ENCODE assay signal across 15 cellular contexts in the genomic region with DNA sequence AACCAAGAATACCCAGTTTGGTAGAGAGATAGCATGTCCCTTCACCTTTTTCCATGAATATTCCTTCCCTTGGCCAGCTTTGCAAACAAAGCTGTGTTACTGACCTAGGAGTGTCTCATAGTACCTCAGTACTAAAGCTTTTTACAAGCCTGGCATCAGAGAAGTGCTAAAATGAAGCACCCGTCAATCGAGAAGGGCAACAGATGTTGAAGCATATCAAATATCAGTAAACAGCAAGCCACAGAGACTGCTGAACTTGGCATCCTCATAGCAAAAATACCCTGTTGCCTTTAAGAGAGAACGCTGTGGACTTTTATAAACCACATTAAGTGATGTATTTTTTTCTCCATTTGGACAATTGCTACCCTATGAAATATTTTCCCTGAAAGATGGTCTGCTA.
DNase-seq lines count a peak whose midpoint lies in the region; ATAC-seq and TF ChIP-seq lines count a peak whose summit lies in the region.
"Had no signal": no experiment of that assay in that cellular context is flagged by ENCODE, and none has a peak within 500 bp of the region (broad histone marks: within the 10 kb centered on the region; RNA-seq: fewer than 3 reads in every experiment).

No MANE protein-coding gene starts in this region.

- no peak for TF ChIP-seq CTCF in WERI-Rb-1 (IDR thresholded peaks at IDR 0.05; ENCODE audit: low read depth, low read length)
- TF ChIP-seq CTCF in sigmoid colon (IDR thresholded peaks at IDR 0.05) = no peak
- no peak for TF ChIP-seq CTCF in body of pancreas (IDR thresholded peaks at IDR 0.05)

- H3K4me3 ChIP-seq in right cardiac atrium (ENCODE audit: low read length) (no peak overlapping the region), WERI-Rb-1 (ENCODE audit: low read depth, low read length) (no peak overlapping the region), sigmoid colon (no peak overlapping the region), body of pancreas (no peak overlapping the region)
- H3K4me3 ChIP-seq: right atrium auricular region, upper lobe of right lung had no signal

- H3K27ac ChIP-seq in right cardiac atrium (ENCODE audit: low read length) (peak overlapping the region; percentile 19), WERI-Rb-1 (peak overlapping the region; percentile 35), sigmoid colon (peak overlapping the region in 1 of 4 donors; percentile 13), body of pancreas (no peak overlapping the region)
- H3K27ac ChIP-seq: right atrium auricular region, upper lobe of right lung had no signal

- no peak for DNase-seq in right cardiac atrium
- no peak for DNase-seq in left ventricle myocardium superior
- peak; percentile 73 for DNase-seq in NCI-H345 treated with DMSO at 0.1 percent for 48 hours (lab: John Stamatoyannopoulos, UW; ENCODE audit: unreplicated experiment)
- no peak for DNase-seq in WERI-Rb-1
- no peak for DNase-seq in posterior vena cava (ENCODE audit: low spot score)
- no peak for DNase-seq in sigmoid colon
- DNase-seq in NCI-H774 (lab: John Stamatoyannopoulos, UW) = no peak
- no peak for DNase-seq in body of pancreas
- DNase-seq: activated CD8-positive, alpha-beta T cell treated with anti-CD3 and anti-CD28 coated beads for 36 hours; activated effector memory CD4-positive, alpha-beta T cell treated with Interleukin-2 at 50 U/mL for 16 hours; CD4-positive, CD25-positive, alpha-beta regulatory T cell; GDM1; upper lobe of right lung had no signal

- no peaks in the 10 kb centered on the region for H3K27me3 ChIP-seq in right cardiac atrium (ENCODE audit: control insufficient read depth, insufficient read depth)
- H3K27me3 ChIP-seq in WERI-Rb-1 (ENCODE audit: insufficient read depth, low read depth, severe bottlenecking) = no peaks in the 10 kb centered on the region
- no peaks in the 10 kb centered on the region for H3K27me3 ChIP-seq in sigmoid colon
- no peaks in the 10 kb centered on the region for H3K27me3 ChIP-seq in body of pancreas
- H3K27me3 ChIP-seq: right atrium auricular region, upper lobe of right lung had no signal

- H3K36me3 ChIP-seq in WERI-Rb-1 = no peaks in the 10 kb centered on the region
- no peaks in the 10 kb centered on the region for H3K36me3 ChIP-seq in sigmoid colon
- no peaks in the 10 kb centered on the region for H3K36me3 ChIP-seq in body of pancreas (replicated peaks in 1 of 2; ENCODE audit: insufficient read depth in 1 of 2, low read depth in 2 of 2)
- H3K36me3 ChIP-seq: right atrium auricular region, upper lobe of right lung had no signal

- TF ChIP-seq EP300 in sigmoid colon (IDR thresholded peaks at IDR 0.05) = no peak

- intact Hi-C loops in right cardiac atrium (cut with DNase I) (no loop called here), left ventricle myocardium superior (cut with micrococcal nuclease) (no loop called here), posterior vena cava (cut with DNase I) (no loop called here), sigmoid colon (cut with DNase I) (no loop called here), body of pancreas (cut with DNase I) (no loop called here)

- no peaks in the 10 kb centered on the region for H3K4me1 ChIP-seq in right cardiac atrium (ENCODE audit: control insufficient read depth, insufficient read depth, low read length)
- peaks cover 0 to 69% (median 28%) of the 10 kb centered on the region in 4 donors for H3K4me1 ChIP-seq in sigmoid colon
- H3K4me1 ChIP-seq in body of pancreas = peaks cover 6% of the 10 kb centered on the region

- H3K9me3 ChIP-seq in right cardiac atrium (ENCODE audit: control insufficient read depth, low read length) (no peaks in the 10 kb centered on the region), WERI-Rb-1 (ENCODE audit: severe bottlenecking) (no peaks in the 10 kb centered on the region), sigmoid colon (no peaks in the 10 kb centered on the region), body of pancreas (no peaks in the 10 kb centered on the region)
- H3K9me3 ChIP-seq: right atrium auricular region, upper lobe of right lung had no signal

- WGBS in right cardiac atrium = 50% methylated on average over 3 of the region's 3 CpGs
- 35 to 66% methylated on average over 3 of the region's 3 CpGs for WGBS in sigmoid colon, 2 donors
- 56 to 63% methylated on average over 3 of the region's 3 CpGs for WGBS in body of pancreas, 2 donors

- ATAC-seq in right cardiac atrium = no peak
- ATAC-seq in left ventricle myocardium superior = no peak
- ATAC-seq in body of pancreas = no peak
- ATAC-seq: activated CD8-positive, alpha-beta T cell treated with anti-CD3 and anti-CD28 coated beads for 36 hours; stimulated activated effector memory CD8-positive, alpha-beta T cell treated with anti-CD3 and anti-CD28 coated beads, Interleukin-12 subunit alpha, Interleukin-12 subunit beta, amount 100 ng/mL, for 72 hours; upper lobe of right lung had no signal

- TF ChIP-seq POLR2A in sigmoid colon (IDR thresholded peaks at IDR 0.05) (no peak), body of pancreas (IDR thresholded peaks at IDR 0.05) (no peak)

Comparison
In these comparisons a context has a peak if more than half of its experiments do, and no peak if none do; other contexts are left out.
1. H3K27ac ChIP-seq: peak in right cardiac atrium (single experiment) and WERI-Rb-1 (single experiment); none in body of pancreas (0 of 4).